Comparison of ENCODE assay signal across 22 cellular contexts in genomic region chr11:65055538-65055937, GRCh38. TPM values are rescaled to one million over a fixed set of nuclear protein-coding genes. Genes with fewer than 3 reads are reported as not detected.
DNase-seq lines count a peak whose midpoint lies in the region; ATAC-seq, FAIRE-seq and TF ChIP-seq lines count a peak whose summit lies in the region.
"Had no signal": no experiment of that assay in that cellular context is flagged by ENCODE, and none has a peak within 500 bp of the region (broad histone marks: within the 10 kb centered on the region; RNA-seq: fewer than 3 reads in every experiment).

No MANE protein-coding gene starts in this region.

- FAIRE-seq in GM12878 (lab: Jason Lieb, UNC), result no peak
- FAIRE-seq in small intestine (lab: Jason Lieb, UNC), result no peak
- FAIRE-seq: H1 had no signal

- H3K9ac ChIP-seq in GM12878 (ENCODE audit: control insufficient read depth, insufficient read depth, low read length), result no peak overlapping the region

- H3K9me2 ChIP-seq in hepatocyte (replicated peaks; ENCODE audit: insufficient read depth), result no peaks in the 10 kb centered on the region

- no peak for TF ChIP-seq POLR2A in GM12878 (IDR thresholded peaks at IDR 0.05; ENCODE audit: low read depth, low read length)

- H3K4me2 ChIP-seq in GM12878 (ENCODE audit: control insufficient read depth, insufficient read depth) (peak overlapping the region; percentile 21; the same call in 1 of the 2 replicates), hepatocyte (no peak overlapping the region)

- H3K4me3 ChIP-seq in GM12878, result no peak overlapping the region
- H3K4me3 ChIP-seq in hepatocyte, result no peak overlapping the region
- no peak overlapping the region for H3K4me3 ChIP-seq in small intestine (ENCODE audit: low read depth in 1 of 2, low read length in 2 of 2)

- no peaks in the 10 kb centered on the region for H4K20me1 ChIP-seq in GM12878 (ENCODE audit: control insufficient read depth, insufficient read depth)
- H4K20me1 ChIP-seq in hepatocyte (ENCODE audit: insufficient read depth, poor library complexity, severe bottlenecking), result no peaks in the 10 kb centered on the region

- no peaks in the 10 kb centered on the region for H3K79me2 ChIP-seq in GM12878 (ENCODE audit: control insufficient read depth, insufficient read depth, low read length)
- no peaks in the 10 kb centered on the region for H3K79me2 ChIP-seq in hepatocyte

- SMC1A ChIA-PET in GM12878 (lab: Charles Lee; ENCODE audit: uncharacterized antibody, unreplicated experiment), result interaction anchor here (1.4 kb wide), 1 partner anchor 14 kb away, joined by 8 read pairs; no protein-coding TSS in a partner anchor

- CTCF ChIA-PET in GM12878 (lab: Yijun Ruan, JAX), result interaction anchor here (0.6 to 1.3 kb wide), 2 partner anchors 21 to 197 kb away, joined by 4 to 5 read pairs; no protein-coding TSS in a partner anchor

- ATAC-seq in GM18517 (IDR thresholded peaks at IDR 0.05; ENCODE audit: unreplicated experiment) (peak; percentile 52), HG03432 (IDR thresholded peaks at IDR 0.05; ENCODE audit: unreplicated experiment) (peak; percentile 42), GM12878 (peak; percentile 73)
- ATAC-seq: HCT116 had no signal

- TF ChIP-seq RAD21 in GM12878 (IDR thresholded peaks at IDR 0.05; ENCODE audit: insufficient read depth, low read depth, low read length), result no peak

- H2AFZ ChIP-seq in GM12878 (ENCODE audit: control insufficient read depth, low read depth, low read length) (no peak overlapping the region), hepatocyte (no peak overlapping the region)

- H3K36me3 ChIP-seq in GM12878 (ENCODE audit: control insufficient read depth in 2 of 2, insufficient read depth in 2 of 2, low read length in 1 of 2) (no peaks in the 10 kb centered on the region), hepatocyte (replicated peaks; ENCODE audit: insufficient read depth, low read depth) (no peaks in the 10 kb centered on the region), small intestine (ENCODE audit: control insufficient read depth in 2 of 2, insufficient read depth in 2 of 2, low read length in 2 of 2) (no peaks in the 10 kb centered on the region)

- no peak overlapping the region for H3K27ac ChIP-seq in GM12878 (ENCODE audit: control insufficient read depth, insufficient read depth)
- no peak overlapping the region for H3K27ac ChIP-seq in hepatocyte
- no peak overlapping the region for H3K27ac ChIP-seq in small intestine (ENCODE audit: low read depth in 1 of 2, low read length in 1 of 2)
- H3K27ac ChIP-seq: Peyer's patch had no signal

- WGBS in GM12878 (ENCODE audit: insufficient coverage, insufficient replicate concordance, low lambda C conversion rate, missing lambda C conversion rate), result 0% methylated on average over 1 of the region's 1 CpG
- WGBS in hepatocyte (ENCODE audit: low lambda C conversion rate, missing lambda C conversion rate), result 90% methylated on average over 1 of the region's 1 CpG
- 76 to 89% (median 82%) methylated on average over 1 of the region's 1 CpG for WGBS in small intestine, 3 donors

- no TSS peak for BruUV-seq in GM12878 (replicated peaks; lab: Mats Ljungman, UMichigan)

- TF ChIP-seq CTCF in GM12878 (IDR thresholded peaks at IDR 0.05 in 2 of 3, conservative IDR thresholded peaks at IDR 0.05 in 1 of 3; ENCODE audit: control insufficient read depth in 2 of 3, extremely low read depth in 1 of 3, insufficient read depth in 1 of 3, low read depth in 3 of 3, low read length in 3 of 3) (no peak), hepatocyte (IDR thresholded peaks at IDR 0.05; ENCODE audit: poor library complexity) (no peak)

- DNase-seq in GM12878 (ENCODE audit: low read depth, low spot score) (no peak), hepatocyte (ENCODE audit: low spot score) (no peak), small intestine (no peak), CD1c-positive myeloid dendritic cell (ENCODE audit: extremely low spot score) (no peak)
- DNase-seq: CD4-positive, CD25-positive, alpha-beta regulatory T cell; DMS153; KBM-7; NCI-H2029; NCI-H446 treated with DMSO at 0.1 percent for 48 hours; NCI-H526 treated with DMSO at 0.1 percent for 48 hours; OCI-M1; Peyer's patch; SHP77 treated with DMSO at 0.1 percent for 48 hours; T-helper 1 cell had no signal

- no peak for TF ChIP-seq EP300 in GM12878 (IDR thresholded peaks at IDR 0.05; ENCODE audit: borderline replicate concordance in 1 of 2, control insufficient read depth in 1 of 2, low read depth in 2 of 2, low read length in 2 of 2)

- intact Hi-C loops in GM12878 (cut with micrococcal nuclease; ENCODE audit: unreplicated experiment), result no loop called here

- H3K4me1 ChIP-seq in GM12878 (ENCODE audit: control insufficient read depth, insufficient read depth, low read length) (peaks cover 48% of the 10 kb centered on the region), hepatocyte (ENCODE audit: insufficient read depth) (no peaks in the 10 kb centered on the region), small intestine (ENCODE audit: control insufficient read depth in 2 of 2, insufficient read depth in 1 of 2, low read depth in 1 of 2, low read length in 1 of 2) (peaks cover 0 to 1% of the 10 kb centered on the region in 2 donors)

- H3K27me3 ChIP-seq in GM12878 (replicated peaks in 1 of 2; ENCODE audit: control insufficient read depth in 2 of 2, insufficient read depth in 2 of 2, low read length in 1 of 2) (no peaks in the 10 kb centered on the region), hepatocyte (no peaks in the 10 kb centered on the region), small intestine (ENCODE audit: control insufficient read depth in 2 of 2, insufficient read depth in 2 of 2, low read length in 2 of 2) (no peaks in the 10 kb centered on the region)
- H3K27me3 ChIP-seq: Peyer's patch had no signal

- H3K9me3 ChIP-seq in GM12878 (replicated peaks; ENCODE audit: control insufficient read depth, insufficient read depth, low read length), result no peaks in the 10 kb centered on the region
- no peaks in the 10 kb centered on the region for H3K9me3 ChIP-seq in hepatocyte (ENCODE audit: low read depth)
- H3K9me3 ChIP-seq in small intestine (ENCODE audit: control insufficient read depth, low read depth), result no peaks in the 10 kb centered on the region
- H3K9me3 ChIP-seq: Peyer's patch had no signal

- POLR2A ChIA-PET in GM12878 (lab: Charles Lee), result interaction anchor here (0.6 to 1.6 kb wide), 4 partner anchors 14 to 126 kb away, joined by 3 to 9 read pairs (median 4); partner anchors contain the start of gene CAPN1

- RAD21 ChIA-PET in GM12878 (lab: Charles Lee; ENCODE audit: unreplicated experiment), result no interaction called here

- in situ Hi-C loops in GM12878 (cut with MboI), result no loop called here

RNA-seq across cellular contexts. Expression of gene NAALADL1, which starts 2.8 kb away (rescaled TPM):
- 0.95 and 1.0 TPM in 2 replicates for total RNA-seq in GM12878 (2013; cell fraction: nucleolus; rRNA removed)
- total RNA-seq in GM12878 (2014; rRNA removed), result 4.7 TPM in 2 replicates
- 2.7 and 4.2 TPM in 2 replicates for total RNA-seq in GM12878 (2014; rRNA removed; fragmentation: Illumina TruSeq; extraction: Trizol)
- 3.3 and 4.0 TPM in 2 replicates for total RNA-seq in GM12878 (2021)
- 6.5 TPM for polyA plus RNA-seq in GM12878 (2011; ENCODE audit: low read depth)
- polyA plus RNA-seq in GM12878 (2011; rRNA removed), result 0.24 and 0.77 TPM in 2 replicates
- 0.25 and 0.70 TPM in 2 replicates for polyA plus RNA-seq in GM12878 (2011; cell fraction: cytosol; rRNA removed)
- 1.5 and 2.4 TPM in 2 replicates for polyA plus RNA-seq in GM12878 (2011; cell fraction: nucleus; rRNA removed)
- 11.2 and 13.3 TPM in 2 replicates for polyA plus RNA-seq in GM12878 (2012)
- polyA plus RNA-seq in GM12878 (2014; fragmentation: Illumina TruSeq; extraction: Trizol), result 0.27 and 1.6 TPM in 2 replicates
- polyA plus RNA-seq in GM12878 (2014; fragmentation: Nextera tagmentation; extraction: Ambion mirVana), result 1 to 10 TPM; 1.3 TPM
- polyA plus RNA-seq in GM12878 (2014; rRNA removed), result 5.5 and 7.1 TPM in 2 replicates
- 1 to 10 TPM; 1.1 to 1.4 TPM for polyA plus RNA-seq in GM12878 (2016; fragmentation: Nextera tagmentation; extraction: Ambion mirVana)
- 0.15 TPM in 1 of 2 replicates, not detected in the other for polyA minus RNA-seq in GM12878 (2011; rRNA and poly(A)+ RNA removed)
- not detected in 2 replicates for polyA minus RNA-seq in GM12878 (2011; cell fraction: cytosol; rRNA and poly(A)+ RNA removed)
- polyA minus RNA-seq in GM12878 (2011; cell fraction: nucleus; rRNA and poly(A)+ RNA removed), result not detected in 2 replicates
- total RNA-seq in hepatocyte, result 0.13 and 0.76 TPM in 2 replicates
- polyA plus RNA-seq in hepatocyte, result not detected in 2 replicates
- polyA plus RNA-seq in small intestine, result 100 to 1,000 TPM in 2 of 3 donors, 10 to 100 TPM in 1; 35.4 to 436 (median 173) TPM
- total RNA-seq: A172, HT1080, LHCN-M2, MCF 10A had no signal

RNA-seq across cellular contexts. Expression of gene SAC3D1, which starts 14.5 kb away (rescaled TPM):
- total RNA-seq in GM12878 (2013; cell fraction: nucleolus; rRNA removed), result 3.2 and 4.1 TPM in 2 replicates
- total RNA-seq in GM12878 (2014; rRNA removed) (11.9 and 16.2 TPM in 2 replicates), GM12878 (2014; rRNA removed; fragmentation: Illumina TruSeq; extraction: Trizol) (6.8 and 8.1 TPM in 2 replicates), GM12878 (2021) (32.5 and 34.9 TPM in 2 replicates), hepatocyte (10.8 and 12.2 TPM in 2 replicates)
- 1.0 TPM for polyA plus RNA-seq in GM12878 (2011; ENCODE audit: low read depth)
- polyA plus RNA-seq in GM12878 (2011; rRNA removed) (2.5 and 4.7 TPM in 2 replicates), GM12878 (2014; fragmentation: Illumina TruSeq; extraction: Trizol) (0.40 and 2.9 TPM in 2 replicates), GM12878 (2014; fragmentation: Nextera tagmentation; extraction: Ambion mirVana) (1 to 10 TPM in 1 of 2 experiments, under 1 TPM in 1; 0.16 to 1.7 TPM), GM12878 (2014; rRNA removed) (26.3 and 27.0 TPM in 2 replicates), GM12878 (2016; fragmentation: Nextera tagmentation; extraction: Ambion mirVana) (10 to 100 TPM; 28.6 to 44.6 TPM), hepatocyte (18.5 and 23.8 TPM in 2 replicates), small intestine (10 to 100 TPM in 1 of 3 donors, 1 to 10 TPM in 2; 6.9 to 18.1 (median 7.0) TPM)
- 11.3 and 19.5 TPM in 2 replicates for polyA plus RNA-seq in GM12878 (2011; cell fraction: cytosol; rRNA removed)
- polyA plus RNA-seq in GM12878 (2011; cell fraction: nucleus; rRNA removed), result 9.7 and 16.3 TPM in 2 replicates
- polyA plus RNA-seq in GM12878 (2012), result 11.1 and 12.5 TPM in 2 replicates
- polyA minus RNA-seq in GM12878 (2011; rRNA and poly(A)+ RNA removed), result 5.1 and 7.9 TPM in 2 replicates
- 5.9 and 11.5 TPM in 2 replicates for polyA minus RNA-seq in GM12878 (2011; cell fraction: cytosol; rRNA and poly(A)+ RNA removed)
- polyA minus RNA-seq in GM12878 (2011; cell fraction: nucleus; rRNA and poly(A)+ RNA removed), result 1.8 and 4.2 TPM in 2 replicates

RNA-seq across cellular contexts. Expression of gene SNX15, which starts 28.3 kb away (rescaled TPM):
- 9.9 and 10.9 TPM in 2 replicates for total RNA-seq in GM12878 (2013; cell fraction: nucleolus; rRNA removed)
- 17.7 and 18.4 TPM in 2 replicates for total RNA-seq in GM12878 (2014; rRNA removed)
- total RNA-seq in GM12878 (2014; rRNA removed; fragmentation: Illumina TruSeq; extraction: Trizol), result 10.0 and 11.4 TPM in 2 replicates
- total RNA-seq in GM12878 (2021), result 23.4 and 24.0 TPM in 2 replicates
- polyA plus RNA-seq in GM12878 (2011; ENCODE audit: low read depth), result 4.9 TPM
- 0.39 and 2.7 TPM in 2 replicates for polyA plus RNA-seq in GM12878 (2011; rRNA removed)
- 12.2 and 13.6 TPM in 2 replicates for polyA plus RNA-seq in GM12878 (2011; cell fraction: cytosol; rRNA removed)
- polyA plus RNA-seq in GM12878 (2011; cell fraction: nucleus; rRNA removed), result 7.6 and 10.8 TPM in 2 replicates
- polyA plus RNA-seq in GM12878 (2012), result 11.9 and 13.4 TPM in 2 replicates
- polyA plus RNA-seq in GM12878 (2014; fragmentation: Illumina TruSeq; extraction: Trizol), result 0.35 and 14.8 TPM in 2 replicates
- 1 to 10 TPM; 2.4 to 3.3 TPM for polyA plus RNA-seq in GM12878 (2014; fragmentation: Nextera tagmentation; extraction: Ambion mirVana)
- 17.4 and 18.3 TPM in 2 replicates for polyA plus RNA-seq in GM12878 (2014; rRNA removed)
- polyA plus RNA-seq in GM12878 (2016; fragmentation: Nextera tagmentation; extraction: Ambion mirVana), result 10 to 100 TPM; 18.3 to 19.8 TPM
- polyA minus RNA-seq in GM12878 (2011; rRNA and poly(A)+ RNA removed), result 3.1 and 6.1 TPM in 2 replicates
- polyA minus RNA-seq in GM12878 (2011; cell fraction: cytosol; rRNA and poly(A)+ RNA removed), result 2.3 and 3.7 TPM in 2 replicates
- polyA minus RNA-seq in GM12878 (2011; cell fraction: nucleus; rRNA and poly(A)+ RNA removed), result 2.2 and 2.6 TPM in 2 replicates
- 9.9 and 12.9 TPM in 2 replicates for total RNA-seq in hepatocyte
- 22.0 and 27.3 TPM in 2 replicates for polyA plus RNA-seq in hepatocyte
- 10 to 100 TPM; 23.2 to 37.3 (median 24.6) TPM for polyA plus RNA-seq in small intestine

RNA-seq across cellular contexts. Expression of gene CDCA5, which starts 28.3 kb away (rescaled TPM):
- 14.2 and 15.0 TPM in 2 replicates for total RNA-seq in GM12878 (2013; cell fraction: nucleolus; rRNA removed)
- total RNA-seq in GM12878 (2014; rRNA removed) (54.8 and 58.4 TPM in 2 replicates), GM12878 (2014; rRNA removed; fragmentation: Illumina TruSeq; extraction: Trizol) (46.1 and 47.9 TPM in 2 replicates), GM12878 (2021) (78.1 and 81.4 TPM in 2 replicates), hepatocyte (6.4 and 7.9 TPM in 2 replicates)
- 25.0 TPM for polyA plus RNA-seq in GM12878 (2011; ENCODE audit: low read depth)
- polyA plus RNA-seq in GM12878 (2011; rRNA removed) (32.4 and 44.0 TPM in 2 replicates), GM12878 (2014; fragmentation: Illumina TruSeq; extraction: Trizol) (44.7 and 71.4 TPM in 2 replicates), GM12878 (2014; fragmentation: Nextera tagmentation; extraction: Ambion mirVana) (10 to 100 TPM; 21.2 to 34.3 TPM), GM12878 (2014; rRNA removed) (77.6 and 80.6 TPM in 2 replicates), GM12878 (2016; fragmentation: Nextera tagmentation; extraction: Ambion mirVana) (100 to 1,000 TPM; 105 to 107 TPM), hepatocyte (6.4 and 11.8 TPM in 2 replicates), small intestine (10 to 100 TPM in 1 of 3 donors, 1 to 10 TPM in 1, under 1 TPM in 1; 0.54 to 19.3 (median 4.2) TPM)
- polyA plus RNA-seq in GM12878 (2011; cell fraction: cytosol; rRNA removed), result 57.8 and 59.5 TPM in 2 replicates
- 41.6 and 51.2 TPM in 2 replicates for polyA plus RNA-seq in GM12878 (2011; cell fraction: nucleus; rRNA removed)
- polyA plus RNA-seq in GM12878 (2012), result 38.6 and 41.4 TPM in 2 replicates
- polyA minus RNA-seq in GM12878 (2011; rRNA and poly(A)+ RNA removed), result 23.2 and 37.9 TPM in 2 replicates
- polyA minus RNA-seq in GM12878 (2011; cell fraction: cytosol; rRNA and poly(A)+ RNA removed), result 17.2 and 25.3 TPM in 2 replicates
- polyA minus RNA-seq in GM12878 (2011; cell fraction: nucleus; rRNA and poly(A)+ RNA removed), result 15.6 and 19.2 TPM in 2 replicates

RNA-seq across cellular contexts. Expression of gene ZFPL1, which starts 28.5 kb away (rescaled TPM):
- 48.0 and 48.2 TPM in 2 replicates for total RNA-seq in GM12878 (2013; cell fraction: nucleolus; rRNA removed)
- total RNA-seq in GM12878 (2014; rRNA removed) (31.7 and 37.2 TPM in 2 replicates), GM12878 (2014; rRNA removed; fragmentation: Illumina TruSeq; extraction: Trizol) (11.0 and 13.8 TPM in 2 replicates), GM12878 (2021) (29.0 and 31.3 TPM in 2 replicates), hepatocyte (41.0 and 53.1 TPM in 2 replicates)
- polyA plus RNA-seq in GM12878 (2011; ENCODE audit: low read depth), result 19.0 TPM
- polyA plus RNA-seq in GM12878 (2011; rRNA removed) (13.0 and 24.7 TPM in 2 replicates), GM12878 (2014; fragmentation: Illumina TruSeq; extraction: Trizol) (9.7 and 20.5 TPM in 2 replicates), GM12878 (2014; fragmentation: Nextera tagmentation; extraction: Ambion mirVana) (1 to 10 TPM; 2.2 to 5.6 TPM), GM12878 (2014; rRNA removed) (29.3 and 38.0 TPM in 2 replicates), GM12878 (2016; fragmentation: Nextera tagmentation; extraction: Ambion mirVana) (10 to 100 TPM; 36.6 to 37.8 TPM), hepatocyte (52.7 and 58.1 TPM in 2 replicates), small intestine (10 to 100 TPM; 46.6 to 65.8 (median 60.8) TPM)
- 31.1 and 31.3 TPM in 2 replicates for polyA plus RNA-seq in GM12878 (2011; cell fraction: cytosol; rRNA removed)
- polyA plus RNA-seq in GM12878 (2011; cell fraction: nucleus; rRNA removed), result 66.5 and 81.1 TPM in 2 replicates
- 32.6 and 52.6 TPM in 2 replicates for polyA plus RNA-seq in GM12878 (2012)
- 24.6 and 30.6 TPM in 2 replicates for polyA minus RNA-seq in GM12878 (2011; rRNA and poly(A)+ RNA removed)
- polyA minus RNA-seq in GM12878 (2011; cell fraction: cytosol; rRNA and poly(A)+ RNA removed), result 14.3 and 16.2 TPM in 2 replicates
- polyA minus RNA-seq in GM12878 (2011; cell fraction: nucleus; rRNA and poly(A)+ RNA removed), result 36.6 and 64.6 TPM in 2 replicates
